In the genomic region with DNA sequence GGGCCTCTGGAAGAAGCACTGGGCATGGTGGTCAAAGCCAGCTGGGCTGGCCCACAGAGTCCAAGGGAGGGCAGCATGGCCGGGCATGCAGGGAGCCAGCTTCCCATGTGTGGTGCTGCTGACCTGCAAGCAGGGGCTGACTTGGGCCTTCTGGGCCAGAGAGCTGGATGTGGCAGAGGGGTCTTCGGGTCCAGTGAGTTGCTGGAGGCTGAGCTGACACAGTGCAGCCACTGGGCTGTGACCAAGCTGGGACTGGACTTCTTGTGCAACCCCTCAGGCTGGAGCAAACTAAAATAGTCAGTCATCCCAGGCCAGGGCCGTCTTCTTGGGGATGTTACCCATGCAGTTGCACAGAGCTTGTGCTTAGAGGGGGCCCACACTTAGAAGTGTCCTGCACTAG, we compare ENCODE assay signal across 23 cellular contexts. TPM values are rescaled to one million over a fixed set of nuclear protein-coding genes. Genes with fewer than 3 reads are reported as not detected.
A peak's percentile ranks its signal among the peaks of the same experiment; 100 is the strongest.
DNase-seq lines count a peak whose midpoint lies in the region; ATAC-seq, FAIRE-seq and TF ChIP-seq lines count a peak whose summit lies in the region.
"Had no signal": no experiment of that assay in that cellular context is flagged by ENCODE, and none has a peak within 500 bp of the region (broad histone marks: within the 10 kb centered on the region; RNA-seq: fewer than 3 reads in every experiment).

No MANE protein-coding gene starts in this region.

- H3K9me3 ChIP-seq in HepG2 (ENCODE audit: low read length) = no peaks in the 10 kb centered on the region
- H3K9me3 ChIP-seq in right lobe of liver = no peaks in the 10 kb centered on the region
- H3K9me3 ChIP-seq in trophoblast cell (ENCODE audit: insufficient read depth, low read depth, low read length) = no peaks in the 10 kb centered on the region
- H3K9me3 ChIP-seq: Peyer's patch had no signal

- no CpG with 5 or more reads among the region's 3 CpGs for WGBS in HepG2 (ENCODE audit: low lambda C conversion rate)
- no CpG with 5 or more reads among the region's 3 CpGs for WGBS in right lobe of liver (ENCODE audit: insufficient coverage, low coverage, low lambda C conversion rate, missing lambda C conversion rate)
- no CpG with 5 or more reads among the region's 3 CpGs for WGBS in trophoblast cell (ENCODE audit: extremely low coverage, insufficient coverage, insufficient read length)

- H2AFZ ChIP-seq in HepG2 (ENCODE audit: low read length) (no peak overlapping the region), trophoblast cell (ENCODE audit: insufficient read depth, low read length, poor library complexity) (peak overlapping the region; percentile 35)

- H3K79me2 ChIP-seq in HepG2 (ENCODE audit: insufficient read depth, low read length) = no peaks in the 10 kb centered on the region
- H3K79me2 ChIP-seq in trophoblast cell (ENCODE audit: control insufficient read depth, insufficient read depth, low read length, poor library complexity) = peaks cover 2% of the 10 kb centered on the region

- no peak overlapping the region for H4K12ac ChIP-seq in trophoblast cell (ENCODE audit: low read depth, low read length)

- H3K27ac ChIP-seq in HepG2 (ENCODE audit: extremely low read length, insufficient read depth, low read length) = no peak overlapping the region
- H3K27ac ChIP-seq in right lobe of liver = no peak overlapping the region
- no peak overlapping the region for H3K27ac ChIP-seq in trophoblast cell (ENCODE audit: low read depth, low read length)
- H3K27ac ChIP-seq: HL-60 had no signal

- ATAC-seq in HepG2 = peak; percentile 19
- no peak for ATAC-seq in right lobe of liver
- ATAC-seq in activated B cell treated with CpG ODN at 0.5 μM for 24 hours (ENCODE audit: low read depth) = no peak
- ATAC-seq in WTC11 = no peak
- ATAC-seq: SK-N-SH treated with all-trans-retinoic acid at 6 μM for 48 hours had no signal

- no peak overlapping the region for H2BK120ac ChIP-seq in trophoblast cell (ENCODE audit: insufficient read depth, low read length, poor library complexity)

- TF ChIP-seq EP300 in HepG2 (IDR thresholded peaks at IDR 0.05; ENCODE audit: low read depth in 2 of 2, low read length in 2 of 2) (no peak), HepG2 (CRISPR knock-in tag; IDR thresholded peaks at IDR 0.05; ENCODE audit: borderline replicate concordance) (no peak)

- no TSS peak for BruUV-seq in HepG2 (replicated peaks; lab: Mats Ljungman, UMichigan)

- no peak overlapping the region for H3K18ac ChIP-seq in trophoblast cell (ENCODE audit: low read length)

- in situ Hi-C loops in HepG2 (cut with HindIII; ENCODE audit: extremely low pct_ligation_motif_present, low pct_unique_long_range_greater_than_20kb) = no loop called here

- H3K4me2 ChIP-seq in HepG2 (ENCODE audit: low read depth, low read length) (no peak overlapping the region), trophoblast cell (ENCODE audit: low read length) (no peak overlapping the region)

- H3K23ac ChIP-seq in trophoblast cell (ENCODE audit: low read length) = no peak overlapping the region

- POLR2A ChIA-PET in HepG2 (lab: Yijun Ruan, JAX) (no interaction called here), activated B cell treated with CpG ODN at 0.5 μM for 24 hours (lab: Charles Lee) (interaction anchor here (0.5 kb wide), 1 partner anchor 304 kb away, joined by 3 read pairs; no protein-coding TSS in a partner anchor), WTC11 (lab: Charles Lee) (interaction anchor here (0.6 kb wide), 1 partner anchor 288 kb away, joined by 5 read pairs; no protein-coding TSS in a partner anchor)

- peak overlapping the region; percentile 24 for H3K14ac ChIP-seq in trophoblast cell (ENCODE audit: low read length)

- H2AK5ac ChIP-seq in trophoblast cell (ENCODE audit: low read length) = peak overlapping the region; percentile 18

- no peaks in the 10 kb centered on the region for H3K36me3 ChIP-seq in HepG2 (replicated peaks in 1 of 2; ENCODE audit: control insufficient read depth in 1 of 2, insufficient read depth in 2 of 2, low read length in 2 of 2)
- no peaks in the 10 kb centered on the region for H3K36me3 ChIP-seq in right lobe of liver
- H3K36me3 ChIP-seq in trophoblast cell (ENCODE audit: control insufficient read depth in 1 of 2, insufficient read depth in 2 of 2, low read length in 2 of 2) = no peaks in the 10 kb centered on the region
- H3K36me3 ChIP-seq: Peyer's patch had no signal

- H4K20me1 ChIP-seq in HepG2 (ENCODE audit: insufficient read depth, low read length) = no peaks in the 10 kb centered on the region

- H3K4me1 Mint-ChIP-seq in activated B cell treated with CpG ODN at 0.5 μM for 24 hours = peaks cover 55% of the 10 kb centered on the region
- peaks cover 11% of the 10 kb centered on the region for H3K4me1 Mint-ChIP-seq in WTC11

- no peak overlapping the region for H3K4ac ChIP-seq in trophoblast cell (ENCODE audit: low read depth, low read length)

- H3K27me3 Mint-ChIP-seq in activated B cell treated with CpG ODN at 0.5 μM for 24 hours (no peaks in the 10 kb centered on the region), WTC11 (ENCODE audit: low read depth) (no peaks in the 10 kb centered on the region; the same call in 1 of the 2 replicates)

- H3K27me3 ChIP-seq in HepG2 (ENCODE audit: control insufficient read depth in 1 of 2, insufficient read depth in 2 of 2, low read length in 2 of 2) (no peaks in the 10 kb centered on the region; a peak in 2 of 5 replicates), right lobe of liver (no peaks in the 10 kb centered on the region), trophoblast cell (ENCODE audit: insufficient read depth, low read length) (no peaks in the 10 kb centered on the region)
- H3K27me3 ChIP-seq: Peyer's patch had no signal

- H3K36me3 Mint-ChIP-seq in activated B cell treated with CpG ODN at 0.5 μM for 24 hours (ENCODE audit: low read depth) (no peaks in the 10 kb centered on the region), WTC11 (no peaks in the 10 kb centered on the region)

- no peak for TF ChIP-seq CTCF in HepG2 (CRISPR knock-in tag; IDR thresholded peaks at IDR 0.05)
- TF ChIP-seq CTCF in right lobe of liver (IDR thresholded peaks at IDR 0.05) = no peak
- TF ChIP-seq CTCF in activated B cell treated with CpG ODN at 0.5 μM for 24 hours (IDR thresholded peaks at IDR 0.05) = no peak
- TF ChIP-seq CTCF in WTC11 (IDR thresholded peaks at IDR 0.05) = no peak

- H2BK12ac ChIP-seq in trophoblast cell (ENCODE audit: low read length) = no peak overlapping the region

- H3K4me1 ChIP-seq in HepG2 (ENCODE audit: insufficient read depth, low read length) = peaks cover 49% of the 10 kb centered on the region
- H3K4me1 ChIP-seq in right lobe of liver = peaks cover 0 to 6% (median 0%) of the 10 kb centered on the region in 4 donors
- peaks cover 11 to 16% of the 10 kb centered on the region in 2 experiments for H3K4me1 ChIP-seq in trophoblast cell (ENCODE audit: control insufficient read depth in 1 of 2, insufficient read depth in 2 of 2, low read length in 2 of 2)

- H3K9me3 Mint-ChIP-seq in activated B cell treated with CpG ODN at 0.5 μM for 24 hours = no peaks in the 10 kb centered on the region
- no peaks in the 10 kb centered on the region for H3K9me3 Mint-ChIP-seq in WTC11
- H3K9me3 Mint-ChIP-seq: CD4-positive, CD25-positive, alpha-beta regulatory T cell had no signal

- H3K27ac Mint-ChIP-seq in activated B cell treated with CpG ODN at 0.5 μM for 24 hours (no peak overlapping the region), WTC11 (no peak overlapping the region)
- H3K27ac Mint-ChIP-seq: CD4-positive, CD25-positive, alpha-beta regulatory T cell had no signal

- peak overlapping the region; percentile 26 for H4K91ac ChIP-seq in trophoblast cell (ENCODE audit: low read depth, low read length)

- H2BK5ac ChIP-seq in trophoblast cell (ENCODE audit: low read depth, low read length, poor library complexity) = no peak overlapping the region

- no peak overlapping the region for H3K9ac ChIP-seq in HepG2 (ENCODE audit: insufficient read depth, low read depth, low read length)
- H3K9ac ChIP-seq in trophoblast cell (ENCODE audit: low read length) = no peak overlapping the region

- peak overlapping the region; percentile 44 for H3K4me3 Mint-ChIP-seq in activated B cell treated with CpG ODN at 0.5 μM for 24 hours
- no peak overlapping the region for H3K4me3 Mint-ChIP-seq in WTC11
- H3K4me3 Mint-ChIP-seq: CD4-positive, CD25-positive, alpha-beta regulatory T cell had no signal

- intact Hi-C loops in HepG2 (cut with micrococcal nuclease; ENCODE audit: unreplicated experiment) (no loop called here), right lobe of liver (cut with DNase I) (no loop called here), activated B cell treated with CpG ODN at 0.5 μM for 24 hours (cut with micrococcal nuclease) (loop anchor here (2.0 to 5.0 kb wide), 2 partner anchors 104 to 171 kb away; no protein-coding TSS in a partner anchor)

- CTCF ChIA-PET in HepG2 (lab: Yijun Ruan, JAX; ENCODE audit: low intra/inter-chr PET ratio, low total read pairs) (no interaction called here), activated B cell treated with CpG ODN at 0.5 μM for 24 hours (lab: Charles Lee) (no interaction called here), WTC11 (lab: Charles Lee) (interaction anchor here (0.9 to 1.0 kb wide), 2 partner anchors 107 to 181 kb away, joined by 3 read pairs; no protein-coding TSS in a partner anchor)

- peaks cover 17% of the 10 kb centered on the region for H3K79me1 ChIP-seq in trophoblast cell (ENCODE audit: low read length)

- DNase-seq in HepG2 (ENCODE audit: low spot score) (no peak), right lobe of liver (no peak), activated B cell treated with CpG ODN at 0.5 μM for 24 hours (no peak), trophoblast cell (no peak), OCI-M2 (lab: John Stamatoyannopoulos, UW; ENCODE audit: unreplicated experiment) (no peak), WTC11 (ENCODE audit: low spot score) (no peak), NCI-H82 treated with DMSO at 0.1 percent for 48 hours (lab: John Stamatoyannopoulos, UW; ENCODE audit: unreplicated experiment) (no peak)
- DNase-seq: 8988T; AML-193; CD4-positive, CD25-positive, alpha-beta regulatory T cell; H7; KG1; NCI-H1092 treated with DMSO at 0.1 percent for 48 hours; NCI-H1436 treated with DMSO at 0.1 percent for 48 hours; NCI-H1930; NCI-H2227 treated with DMSO at 0.1 percent for 48 hours; NCI-H510A; NCI-H748 treated with DMSO at 0.1 percent for 48 hours; NK-92 treated with Interleukin-12 subunit alpha and Interleukin-12 subunit beta, amount 100 ng/mL, for 24 hours had no signal

- no peak overlapping the region for H4K8ac ChIP-seq in trophoblast cell (ENCODE audit: low read depth, low read length)

- TF ChIP-seq POLR2A in HepG2 (IDR thresholded peaks at IDR 0.05; ENCODE audit: insufficient read depth in 1 of 2, low read depth in 2 of 2, low read length in 2 of 2) (no peak), right lobe of liver (IDR thresholded peaks at IDR 0.05) (no peak)

- FAIRE-seq in HepG2 (lab: Jason Lieb, UNC) = no peak

- no peak for TF ChIP-seq RAD21 in HepG2 (CRISPR knock-in tag; IDR thresholded peaks at IDR 0.05)

- no peak overlapping the region for H3K4me3 ChIP-seq in HepG2 (replicated peaks in 1 of 3; ENCODE audit: insufficient read depth in 1 of 3, low read depth in 2 of 3, low read length in 3 of 3)
- no peak overlapping the region for H3K4me3 ChIP-seq in right lobe of liver
- no peak overlapping the region for H3K4me3 ChIP-seq in trophoblast cell (ENCODE audit: low read depth, low read length)
- H3K4me3 ChIP-seq: Peyer's patch had no signal

RNA-seq across cellular contexts. Expression of gene RIN3, which starts 7.4 kb away (rescaled TPM):
- 2.3 and 2.9 TPM in 2 replicates for total RNA-seq in HepG2 (2016; rRNA removed; fragmentation: Illumina TruSeq; extraction: Trizol)
- 2.3 and 2.7 TPM in 2 replicates for total RNA-seq in HepG2 (2016; cell fraction: cytosol; rRNA removed; fragmentation: Illumina TruSeq; extraction: Trizol; ENCODE audit: low read depth)
- 2.0 and 2.8 TPM in 2 replicates for total RNA-seq in HepG2 (2016; cell fraction: insoluble cytoplasmic fraction; rRNA removed; fragmentation: Illumina TruSeq; extraction: Trizol)
- 4.4 and 4.7 TPM in 2 replicates for total RNA-seq in HepG2 (2016; cell fraction: membrane; rRNA removed; fragmentation: Illumina TruSeq; extraction: Trizol)
- total RNA-seq in HepG2 (2016; cell fraction: nucleus; rRNA removed; fragmentation: Illumina TruSeq; extraction: Trizol) = 5.1 and 7.2 TPM in 2 replicates
- polyA plus RNA-seq in HepG2 (2011; rRNA removed) = 3.5 and 3.6 TPM in 2 replicates
- 1.6 and 2.1 TPM in 2 replicates for polyA plus RNA-seq in HepG2 (2011; cell fraction: cytosol; rRNA removed)
- 7.0 TPM in 2 replicates for polyA plus RNA-seq in HepG2 (2011; cell fraction: nucleus; rRNA removed)
- polyA plus RNA-seq in HepG2 (2012) = 5.6 and 6.5 TPM in 2 replicates
- polyA plus RNA-seq in HepG2 (2016; cell fraction: cytosol; fragmentation: Illumina TruSeq; extraction: Trizol; ENCODE audit: low read depth) = 6.3 and 6.8 TPM in 2 replicates
- 7.0 and 10.5 TPM in 2 replicates for polyA plus RNA-seq in HepG2 (2016; cell fraction: insoluble cytoplasmic fraction; fragmentation: Illumina TruSeq; extraction: Trizol; ENCODE audit: low read depth)
- polyA plus RNA-seq in HepG2 (2016; cell fraction: membrane; fragmentation: Illumina TruSeq; extraction: Trizol; ENCODE audit: low read depth) = 9.8 and 10.5 TPM in 2 replicates
- 11.7 and 11.9 TPM in 2 replicates for polyA plus RNA-seq in HepG2 (2016; cell fraction: nucleus; fragmentation: Illumina TruSeq; extraction: Trizol; ENCODE audit: insufficient read depth, low read depth)
- polyA minus RNA-seq in HepG2 (2011; rRNA and poly(A)+ RNA removed; ENCODE audit: low replicate concordance) = 5.5 TPM in 1 of 2 replicates, not detected in the other
- 4.6 and 4.9 TPM in 2 replicates for polyA minus RNA-seq in HepG2 (2011; cell fraction: cytosol; rRNA and poly(A)+ RNA removed)
- polyA minus RNA-seq in HepG2 (2011; cell fraction: nucleus; rRNA and poly(A)+ RNA removed) = 8.0 and 9.7 TPM in 2 replicates
- total RNA-seq in right lobe of liver = 10 to 100 TPM; 10.7 to 20.4 (median 18.9) TPM
- total RNA-seq in activated B cell treated with CpG ODN at 0.5 μM for 24 hours = 61.3 and 62.6 TPM in 2 replicates
- polyA plus RNA-seq in trophoblast cell (2013) = 34.8 and 36.0 TPM in 2 replicates
- total RNA-seq in WTC11 (2021) = 2.7 to 3.3 TPM (median 3.0 TPM) in 3 replicates
- total RNA-seq: HT-29 had no signal
